ENCODE assay signal across 12 cellular contexts in the genomic region with DNA sequence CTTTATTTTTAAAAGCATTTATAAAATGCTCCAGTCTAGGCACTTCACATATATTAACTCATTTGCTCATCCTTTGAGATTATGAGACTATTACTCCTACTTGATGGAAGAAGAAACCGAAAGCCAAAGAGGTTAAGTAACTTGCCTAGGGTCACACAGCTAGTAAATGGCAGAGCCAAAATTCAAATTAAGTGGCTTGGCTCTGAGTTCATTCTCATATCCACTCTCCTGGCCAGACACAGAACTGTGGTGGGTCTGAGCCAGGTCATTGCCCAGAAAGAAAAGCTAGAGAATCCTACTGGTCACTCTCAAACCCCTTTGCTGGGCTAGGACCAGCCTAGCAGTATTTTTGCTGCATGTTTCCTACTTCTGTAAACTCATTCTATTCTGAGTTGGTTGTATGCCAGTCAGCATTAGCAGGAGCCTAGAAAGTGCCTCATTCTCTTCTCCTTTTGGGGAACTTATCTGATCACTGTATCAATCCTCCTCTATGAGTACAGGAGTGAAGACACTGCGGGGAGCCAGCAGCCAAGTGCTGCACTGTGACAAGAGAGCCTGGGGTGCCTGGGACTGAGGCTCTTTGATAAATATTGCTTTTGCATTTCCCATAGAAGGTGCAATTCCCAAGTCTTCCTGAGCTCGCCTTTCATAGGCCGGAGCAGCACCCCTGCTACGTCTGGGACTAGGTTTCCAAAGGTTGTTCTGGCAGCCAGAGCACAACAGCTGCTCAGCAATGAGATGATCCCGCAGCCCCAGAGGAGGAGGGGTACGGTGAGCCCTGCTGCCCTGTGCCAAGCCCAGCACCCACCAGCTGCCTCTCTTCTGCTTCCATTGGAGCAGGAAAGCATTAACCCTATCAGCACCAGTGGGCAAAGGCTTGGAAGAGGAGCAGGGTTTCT.
DNase-seq lines count a peak whose midpoint lies in the region; ATAC-seq and TF ChIP-seq lines count a peak whose summit lies in the region.
"Had no signal": no experiment of that assay in that cellular context is flagged by ENCODE, and none has a peak within 500 bp of the region (broad histone marks: within the 10 kb centered on the region; RNA-seq: fewer than 3 reads in every experiment).

No MANE protein-coding gene starts in this region.

- H3K4me3 ChIP-seq in gastrocnemius medialis = no peak overlapping the region
- no peak overlapping the region for H3K4me3 ChIP-seq in GM23248
- H3K4me3 ChIP-seq: Peyer's patch, spleen had no signal

- in situ Hi-C loops in gastrocnemius medialis (cut with MboI; ENCODE audit: low sequenced_read_pairs in 4 of 4) (no loop called here), GM23248 (cut with MboI) (no loop called here)

- intact Hi-C loops in Right ventricle myocardium superior (cut with DNase I) (no loop called here), gastrocnemius medialis (cut with DNase I; ENCODE audit: low total_unique reads) (loop anchor here (2.0 kb wide), 1 partner anchor 24 kb away; no protein-coding TSS in a partner anchor)

- no peaks in the 10 kb centered on the region for H3K79me2 ChIP-seq in GM23248 (ENCODE audit: insufficient read depth)

- H3K27ac ChIP-seq in gastrocnemius medialis (peak overlapping the region; percentile 75 to 87 (median 78)), GM23248 (no peak overlapping the region)
- H3K27ac ChIP-seq: Peyer's patch, spleen had no signal

- H3K4me2 ChIP-seq in GM23248 (ENCODE audit: unreplicated experiment) = no peak overlapping the region

- no peaks in the 10 kb centered on the region for H4K20me1 ChIP-seq in GM23248 (ENCODE audit: insufficient read depth)

- peak in 4 of 5 experiments; percentile 33 to 43 (median 40) for TF ChIP-seq CTCF in gastrocnemius medialis (IDR thresholded peaks at IDR 0.05 in 4 of 5, conservative IDR thresholded peaks at IDR 0.05 in 1 of 5)

- no peak overlapping the region for H3K9ac ChIP-seq in GM23248

- H3K36me3 ChIP-seq in gastrocnemius medialis (no peaks in the 10 kb centered on the region), GM23248 (ENCODE audit: low read depth) (no peaks in the 10 kb centered on the region)
- H3K36me3 ChIP-seq: Peyer's patch, spleen had no signal

- H3F3A ChIP-seq in GM23248 (ENCODE audit: insufficient read depth) = no peaks in the 10 kb centered on the region

- ATAC-seq in GM19463 (IDR thresholded peaks at IDR 0.05; ENCODE audit: unreplicated experiment) (peak; percentile 61), Right ventricle myocardium superior (ENCODE audit: poor library complexity) (peak; percentile 91), gastrocnemius medialis (peak; percentile 89 to 95), GM19397 (IDR thresholded peaks at IDR 0.05; ENCODE audit: unreplicated experiment) (no peak), HG03469 (IDR thresholded peaks at IDR 0.05; ENCODE audit: unreplicated experiment) (no peak)

- H3K9me3 ChIP-seq in gastrocnemius medialis = no peaks in the 10 kb centered on the region
- no peaks in the 10 kb centered on the region for H3K9me3 ChIP-seq in GM23248 (ENCODE audit: low read depth)
- H3K9me3 ChIP-seq: Peyer's patch, spleen had no signal

- 35 to 43% methylated on average over 7 of the region's 7 CpGs for WGBS in GM23248 (ENCODE audit: low coverage in 1 of 2, low lambda C conversion rate in 2 of 2, missing lambda C conversion rate in 2 of 2), 2 experiments

- peak; percentile 86 for DNase-seq in NCI-H345 (lab: John Stamatoyannopoulos, UW)
- DNase-seq in Right ventricle myocardium superior = peak; percentile 42
- DNase-seq in gastrocnemius medialis = peak; percentile 26 to 80
- no peak for DNase-seq in GM23248
- DNase-seq: activated CD4-positive, CD25-positive, alpha-beta regulatory T cell; activated gamma-delta T cell; DMS53; Peyer's patch; spleen had no signal

- H3K4me1 ChIP-seq in gastrocnemius medialis = peaks cover 33 to 45% of the 10 kb centered on the region in 2 donors
- no peaks in the 10 kb centered on the region for H3K4me1 ChIP-seq in GM23248 (ENCODE audit: insufficient read depth)
- H3K4me1 ChIP-seq: Peyer's patch had no signal

- no peak for TF ChIP-seq POLR2A in gastrocnemius medialis (IDR thresholded peaks at IDR 0.05)

- H3K9me2 ChIP-seq in GM23248 (ENCODE audit: insufficient read depth) = no peaks in the 10 kb centered on the region

- H3K27me3 ChIP-seq in gastrocnemius medialis (no peaks in the 10 kb centered on the region), GM23248 (replicated peaks; ENCODE audit: insufficient read depth) (no peaks in the 10 kb centered on the region; the same call in 1 of the 2 replicates)
- H3K27me3 ChIP-seq: Peyer's patch, spleen had no signal

- H2AFZ ChIP-seq in GM23248 = no peak overlapping the region

Comparison
In these comparisons a context has a peak if more than half of its experiments do, and no peak if none do; other contexts are left out.
1. ATAC-seq: peak in GM19463 (single experiment), Right ventricle myocardium superior (single experiment) and gastrocnemius medialis (2 of 2); none in GM19397 (single experiment) and HG03469 (single experiment).